ENCODE assay signal across 8 cellular contexts in genomic region chr17:50397111-50397918, GRCh38. TPM values are rescaled to one million over a fixed set of nuclear protein-coding genes. Genes with fewer than 3 reads are reported as not detected.
A peak's percentile ranks its signal among the peaks of the same experiment; 100 is the strongest.
DNase-seq lines count a peak whose midpoint lies in the region; ATAC-seq, FAIRE-seq and TF ChIP-seq lines count a peak whose summit lies in the region.

TSS of gene LRRC59 (minus strand) at chr17:50397523. CDS start at chr17:50397317, 206 bp downstream.

- FAIRE-seq in GM12892 (lab: Jason Lieb, UNC): peak; percentile 99

- peak within 1 kb of the TSS; percentile 99 for H3K4me3 ChIP-seq in upper lobe of right lung

- peak within 1 kb of the TSS; percentile 94 for H3K27ac ChIP-seq in upper lobe of right lung

- TF ChIP-seq CTCF in progenitor cell of endocrine pancreas (IDR thresholded peaks at IDR 0.05; ENCODE audit: unreplicated experiment) (peak; percentile 99), upper lobe of right lung (IDR thresholded peaks at IDR 0.05) (peak; percentile 94)

- peaks cover 12% of the 10 kb centered on the region for H3K4me1 Mint-ChIP-seq in progenitor cell of endocrine pancreas (ENCODE audit: low read depth)

- H3K4me1 ChIP-seq in upper lobe of right lung: peaks cover 23% of the 10 kb centered on the region

- peak within 1 kb of the TSS; percentile 95 for H3K27ac Mint-ChIP-seq in progenitor cell of endocrine pancreas

- no peaks in the 10 kb centered on the region for H3K9me3 Mint-ChIP-seq in progenitor cell of endocrine pancreas (ENCODE audit: low read depth)

- ATAC-seq in HG02759 (IDR thresholded peaks at IDR 0.05; ENCODE audit: unreplicated experiment) (peak; percentile 97), left cardiac atrium (peak; percentile 96 to 97), upper lobe of right lung (peak; percentile 100)

- intact Hi-C loops in T-helper 1 cell treated with Interleukin-12 subunit alpha and Interleukin-12 subunit beta and Interleukin-4 antibody, amounts not matched to agents 30 ng/mL and 1 ng/mL, for 36 hours (cut with micrococcal nuclease): loop anchor here (1.0 to 10.0 kb wide), 7 partner anchors 24 to 307 kb away; partner anchors contain the start of genes ANKRD40, EME1, MRPL27 and RSAD1
- intact Hi-C loops in left cardiac atrium (cut with DNase I): no loop called here
- intact Hi-C loops in upper lobe of right lung (cut with DNase I): no loop called here

- TF ChIP-seq POLR2A in GM12892 (IDR thresholded peaks at IDR 0.05; ENCODE audit: low read depth, low read length): peak; percentile 95

- no peaks in the 10 kb centered on the region for H3K27me3 ChIP-seq in upper lobe of right lung

- DNase-seq in GM12892 (ENCODE audit: insufficient read length): peak; percentile 89
- DNase-seq in NCI-H128 (lab: John Stamatoyannopoulos, UW; ENCODE audit: unreplicated experiment): peak; percentile 4
- DNase-seq in amniotic epithelial cell (ENCODE audit: low read depth): peak; percentile 73
- DNase-seq in left cardiac atrium: peak; percentile 94
- DNase-seq in progenitor cell of endocrine pancreas (ENCODE audit: low spot score, unreplicated experiment): peak; percentile 89
- DNase-seq in upper lobe of right lung: peak; percentile 95

- H3K9me3 ChIP-seq in upper lobe of right lung: no peaks in the 10 kb centered on the region

- no peaks in the 10 kb centered on the region for H3K27me3 Mint-ChIP-seq in progenitor cell of endocrine pancreas

- H3K4me3 Mint-ChIP-seq in progenitor cell of endocrine pancreas (ENCODE audit: low read depth): peak within 1 kb of the TSS; percentile 83

- H3K36me3 Mint-ChIP-seq in progenitor cell of endocrine pancreas (ENCODE audit: insufficient read depth): peaks cover 11% of the 10 kb centered on the region

- peaks cover 28% of the 10 kb centered on the region for H3K36me3 ChIP-seq in upper lobe of right lung

RNA-seq across cellular contexts. Expression of gene LRRC59, which starts in this region (rescaled TPM):
- polyA plus RNA-seq in GM12892 (2012; ENCODE audit: missing spikeins): 33.4 TPM
- 82.4 and 82.6 TPM in 2 replicates for total RNA-seq in T-helper 1 cell treated with Interleukin-12 subunit alpha and Interleukin-12 subunit beta and Interleukin-4 antibody, amounts not matched to agents 30 ng/mL and 1 ng/mL, for 36 hours
- total RNA-seq in left cardiac atrium (10 to 100 TPM; 35.3 to 70.5 TPM), progenitor cell of endocrine pancreas (55.2 and 56.0 TPM in 2 replicates), upper lobe of right lung (68.0 TPM)

Comparison
In these comparisons a context has a peak if more than half of its experiments do, and no peak if none do; other contexts are left out.
1. Peak in every context shown above with its lines: DNase-seq, ATAC-seq, H3K4me3 ChIP-seq and H3K27ac ChIP-seq.
2. DNase-seq: peak in every context shown above with its lines; median percentile 95 in upper lobe of right lung; 94 in left cardiac atrium; 89 in GM12892; 89 in progenitor cell of endocrine pancreas; 73 in amniotic epithelial cell; 4 in NCI-H128.